In the genomic region with DNA sequence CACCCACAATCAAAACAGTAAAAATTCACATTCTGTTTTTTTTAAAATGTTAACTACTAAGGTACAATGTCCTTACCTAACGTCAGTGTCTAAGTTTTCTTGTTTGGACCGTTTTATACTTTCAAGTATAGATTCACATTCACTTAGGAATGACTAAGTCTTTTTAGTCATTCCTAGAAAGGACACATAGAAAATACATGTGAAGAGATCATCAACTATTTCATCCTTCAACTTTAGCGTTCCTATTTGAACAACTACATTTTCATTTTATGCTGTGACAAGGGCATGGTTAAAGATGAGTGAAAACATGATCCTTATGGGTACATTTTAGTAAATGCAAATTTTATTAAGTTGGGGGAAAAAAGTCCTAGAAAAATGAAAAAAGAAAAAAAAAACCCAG, we compare ENCODE assay signal across 13 cellular contexts.
A peak's percentile ranks its signal among the peaks of the same experiment; 100 is the strongest.
DNase-seq lines count a peak whose midpoint lies in the region; ATAC-seq and TF ChIP-seq lines count a peak whose summit lies in the region.
"Had no signal": no experiment of that assay in that cellular context is flagged by ENCODE, and none has a peak within 500 bp of the region (broad histone marks: within the 10 kb centered on the region; RNA-seq: fewer than 3 reads in every experiment).

No MANE protein-coding gene starts in this region.

- peak; percentile 51 for ATAC-seq in GM18867 (IDR thresholded peaks at IDR 0.05; ENCODE audit: unreplicated experiment)
- peak; percentile 59 for ATAC-seq in HG02642 (IDR thresholded peaks at IDR 0.05; ENCODE audit: poor library complexity, unreplicated experiment)
- no peak for ATAC-seq in left ventricle myocardium superior
- ATAC-seq in body of pancreas: no peak
- ATAC-seq: foreskin keratinocyte had no signal

- no peaks in the 10 kb centered on the region for H3K9me2 ChIP-seq in Karpas-422 (replicated peaks; ENCODE audit: insufficient read depth, low read length)

- H3K36me3 ChIP-seq in Karpas-422 (ENCODE audit: insufficient read depth, low read length): peaks cover 39% of the 10 kb centered on the region
- peaks cover 0 to 4% of the 10 kb centered on the region in 2 donors for H3K36me3 ChIP-seq in body of pancreas (replicated peaks in 1 of 2; ENCODE audit: insufficient read depth in 1 of 2, low read depth in 2 of 2)
- peaks cover 17% of the 10 kb centered on the region for H3K36me3 ChIP-seq in A673 (ENCODE audit: insufficient read depth, low read length, poor library complexity, severe bottlenecking)

- H3K27ac ChIP-seq in Karpas-422 (ENCODE audit: low read length) (no peak overlapping the region), body of pancreas (no peak overlapping the region), A673 (ENCODE audit: low read depth, low read length, poor library complexity, severe bottlenecking) (no peak overlapping the region)
- H3K27ac ChIP-seq: BLaER1, foreskin keratinocyte had no signal

- no TSS peak for BruUV-seq in A673 (replicated peaks; lab: Mats Ljungman, UMichigan)

- no peak for TF ChIP-seq POLR2A in body of pancreas (IDR thresholded peaks at IDR 0.05)

- TF ChIP-seq CTCF in GM12865 (IDR thresholded peaks at IDR 0.05; ENCODE audit: insufficient read depth, low read depth, low read length, missing control alignments): no peak
- no peak for TF ChIP-seq CTCF in body of pancreas (IDR thresholded peaks at IDR 0.05)
- no peak for TF ChIP-seq CTCF in A673 (conservative IDR thresholded peaks at IDR 0.05; ENCODE audit: low read depth, low read length)

- peak; percentile 42 for DNase-seq in GM12865 (ENCODE audit: low read depth)
- DNase-seq in Karpas-422: no peak
- no peak for DNase-seq in left ventricle myocardium superior
- no peak for DNase-seq in body of pancreas
- DNase-seq in cardiac septum (ENCODE audit: low spot score): no peak
- no peak for DNase-seq in A673 (ENCODE audit: low spot score)
- DNase-seq: activated B cell treated with CpG ODN at 0.5 μM for 24 hours, activated gamma-delta T cell, DND-41, foreskin keratinocyte had no signal

- POLR2A ChIA-PET in A673 (lab: Charles Lee; ENCODE audit: low non-redundant PET): no interaction called here

- H3K4me2 ChIP-seq in Karpas-422 (ENCODE audit: low read depth, low read length, poor library complexity, severe bottlenecking): peak overlapping the region; percentile 4
- H3K4me2 ChIP-seq: BLaER1 had no signal

- intact Hi-C loops in left ventricle myocardium superior (cut with micrococcal nuclease): no loop called here
- intact Hi-C loops in body of pancreas (cut with DNase I): no loop called here
- intact Hi-C loops in cardiac septum (cut with DNase I): no loop called here
- intact Hi-C loops in A673 (cut with micrococcal nuclease; ENCODE audit: unreplicated experiment): no loop called here

- H2AFZ ChIP-seq in Karpas-422 (ENCODE audit: low read length): no peak overlapping the region

- H3K27me3 ChIP-seq in Karpas-422 (ENCODE audit: low read length) (no peaks in the 10 kb centered on the region), body of pancreas (no peaks in the 10 kb centered on the region), A673 (replicated peaks; ENCODE audit: insufficient read depth, low read depth, low read length, poor library complexity) (no peaks in the 10 kb centered on the region)
- H3K27me3 ChIP-seq: BLaER1, foreskin keratinocyte had no signal

- H3K4me1 ChIP-seq in Karpas-422 (ENCODE audit: low read length) (peaks cover 50% of the 10 kb centered on the region), body of pancreas (peaks cover 16% of the 10 kb centered on the region), A673 (ENCODE audit: insufficient read depth, low read length, poor library complexity, severe bottlenecking) (no peaks in the 10 kb centered on the region)
- H3K4me1 ChIP-seq: BLaER1 had no signal

- peaks cover 98% of the 10 kb centered on the region for H3K79me2 ChIP-seq in Karpas-422 (ENCODE audit: low read length)

- no peaks in the 10 kb centered on the region for H4K20me1 ChIP-seq in Karpas-422 (ENCODE audit: insufficient read depth, low read depth, low read length)

- 86% methylated on average over 3 of the region's 3 CpGs for WGBS in body of pancreas, 2 donors

- H3K4me3 ChIP-seq in GM12865 (ENCODE audit: low read depth, low read length): peak overlapping the region; percentile 53
- no peak overlapping the region for H3K4me3 ChIP-seq in Karpas-422 (ENCODE audit: low read length)
- H3K4me3 ChIP-seq in body of pancreas: no peak overlapping the region
- no peak overlapping the region for H3K4me3 ChIP-seq in A673 (ENCODE audit: low read depth, low read length, poor library complexity, severe bottlenecking)
- H3K4me3 ChIP-seq: BLaER1 had no signal

- H3K9ac ChIP-seq in Karpas-422 (ENCODE audit: low read length): no peak overlapping the region
- H3K9ac ChIP-seq: BLaER1 had no signal

- CTCF ChIA-PET in A673 (lab: Charles Lee): no interaction called here

- H3K9me3 ChIP-seq in Karpas-422 (ENCODE audit: low read length) (0 out of 2 replicates have a peak, but pooled peaks cover 3% of the 10 kb centered on the region), body of pancreas (no peaks in the 10 kb centered on the region), A673 (ENCODE audit: low read depth, low read length, poor library complexity, severe bottlenecking) (no peaks in the 10 kb centered on the region)
- H3K9me3 ChIP-seq: BLaER1 had no signal

Comparison
In these comparisons a context has a peak if more than half of its experiments do, and no peak if none do; other contexts are left out.
1. ATAC-seq: peak in GM18867 (single experiment) and HG02642 (single experiment); none in left ventricle myocardium superior (single experiment) and body of pancreas (single experiment).